Comparison of ENCODE assay signal across 1 cellular context in the genomic region with DNA sequence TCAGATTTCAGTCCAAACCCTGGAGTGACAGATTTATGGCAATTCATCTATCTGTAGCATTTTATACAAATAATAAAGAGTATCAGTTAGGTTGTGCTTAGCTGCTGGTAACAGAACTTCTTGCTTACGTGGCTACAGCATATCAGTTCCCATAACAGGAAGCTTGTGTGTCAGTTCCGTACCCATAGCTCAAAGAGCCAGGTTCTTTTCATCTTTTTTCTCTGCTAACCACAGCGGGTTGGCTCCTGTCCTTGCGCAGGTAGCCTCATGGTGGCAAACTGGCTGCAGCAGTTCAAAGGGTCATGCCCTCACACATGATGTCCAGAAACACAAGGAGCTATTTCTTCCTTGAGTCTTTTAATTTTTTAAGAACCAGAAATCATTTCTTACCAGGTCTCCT.
TF ChIP-seq lines count a peak whose summit lies in the region.

No MANE protein-coding gene starts in this region.

TF ChIP-seq in HEK293, 187 proteins besides CTCF, POLR2A, EP300 and RAD21:
- TF ChIP-seq SETDB1 (IDR thresholded peaks at IDR 0.05; ENCODE audit: insufficient read length, low read length) (peak; percentile 39), ZNF837 (tag by site-specific recombination; IDR thresholded peaks at IDR 0.05) (no peak)
